ENCODE assay signal across 3 cellular contexts in the genomic region with DNA sequence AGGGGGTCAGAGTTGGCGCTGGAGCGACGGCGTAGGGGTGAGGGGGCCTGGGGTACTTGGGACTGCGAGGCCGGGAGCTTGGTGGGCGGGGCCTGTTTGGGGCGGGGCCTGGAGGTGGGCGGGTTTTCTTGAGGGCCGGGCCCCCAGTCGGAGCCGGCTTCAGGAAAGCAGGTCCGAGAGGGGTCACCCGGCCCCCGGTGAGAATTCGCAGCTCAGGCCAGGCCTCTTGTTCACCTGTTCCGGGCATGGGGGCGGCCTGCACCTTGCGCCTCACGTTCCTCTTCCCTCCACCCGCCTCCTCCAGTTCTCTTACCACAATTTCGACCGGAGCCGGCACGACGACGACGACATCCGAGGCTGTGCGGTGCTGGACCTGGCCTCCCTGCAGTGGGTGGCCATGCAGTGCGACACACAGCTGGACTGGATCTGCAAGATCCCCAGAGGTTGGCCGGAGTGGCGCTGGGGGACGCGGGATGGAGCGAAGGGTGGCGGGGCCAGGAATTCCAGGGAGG.
TF ChIP-seq lines count a peak whose summit lies in the region.

No MANE protein-coding gene starts in this region.

TF ChIP-seq in SK-N-SH, 30 proteins besides CTCF, POLR2A, EP300 and RAD21:
- TF ChIP-seq JUND (IDR thresholded peaks at IDR 0.05) (no peak), FOXJ3 (CRISPR knock-in tag; IDR thresholded peaks at IDR 0.05) (no peak), GABPA (IDR thresholded peaks at IDR 0.05; ENCODE audit: low read depth) (no peak), RXRA (IDR thresholded peaks at IDR 0.05; ENCODE audit: borderline replicate concordance, low read depth) (no peak), TAF1 (IDR thresholded peaks at IDR 0.05; ENCODE audit: borderline replicate concordance, low read depth, low read length) (no peak)
TF ChIP-seq in SK-N-SH: peak in this region for 0.

TF ChIP-seq in SK-N-SH treated with all-trans-retinoic acid at 6 μM for 48 hours, 23 proteins besides CTCF, POLR2A, EP300 and RAD21:
- TF ChIP-seq ZNF8 (CRISPR knock-in tag; IDR thresholded peaks at IDR 0.05) (no peak), ARNTL (CRISPR knock-in tag; IDR thresholded peaks at IDR 0.05; ENCODE audit: borderline replicate concordance, low read depth) (no peak), BACH2 (CRISPR knock-in tag; IDR thresholded peaks at IDR 0.05; ENCODE audit: borderline replicate concordance) (no peak), PPARA (CRISPR knock-in tag; IDR thresholded peaks at IDR 0.05; ENCODE audit: borderline replicate concordance) (no peak), SNAI2 (CRISPR knock-in tag; IDR thresholded peaks at IDR 0.05) (no peak)

TF ChIP-seq in K562, 482 proteins besides CTCF, POLR2A, EP300 and RAD21:
- TF ChIP-seq TFAP4 (CRISPR knock-in tag; IDR thresholded peaks at IDR 0.05; ENCODE audit: borderline replicate concordance) (no peak), NFE2 (IDR thresholded peaks at IDR 0.05; ENCODE audit: low read depth) (no peak), MIER1 (IDR thresholded peaks at IDR 0.05; ENCODE audit: low read depth) (no peak), PTTG1 (tag; IDR thresholded peaks at IDR 0.05; ENCODE audit: low read depth) (no peak), MTA1 (IDR thresholded peaks at IDR 0.05; ENCODE audit: borderline replicate concordance) (no peak), JUN (IDR thresholded peaks at IDR 0.05; ENCODE audit: borderline replicate concordance, low read depth, low read length) (no peak), JUN (CRISPR knock-in tag; IDR thresholded peaks at IDR 0.05; ENCODE audit: borderline replicate concordance) (no peak), CC2D1A (IDR thresholded peaks at IDR 0.05) (no peak), NR3C1 (CRISPR knock-in tag; IDR thresholded peaks at IDR 0.05) (no peak), ZNF133 (CRISPR knock-in tag; IDR thresholded peaks at IDR 0.05) (no peak), SMAD2 (IDR thresholded peaks at IDR 0.05; ENCODE audit: low read depth, low read length) (no peak), ELF1 (tag; IDR thresholded peaks at IDR 0.05) (no peak), GATAD2A (IDR thresholded peaks at IDR 0.05) (no peak), CBX1 (IDR thresholded peaks at IDR 0.05; ENCODE audit: low read depth) (no peak)
- TF ChIP-seq, protein P1, sequence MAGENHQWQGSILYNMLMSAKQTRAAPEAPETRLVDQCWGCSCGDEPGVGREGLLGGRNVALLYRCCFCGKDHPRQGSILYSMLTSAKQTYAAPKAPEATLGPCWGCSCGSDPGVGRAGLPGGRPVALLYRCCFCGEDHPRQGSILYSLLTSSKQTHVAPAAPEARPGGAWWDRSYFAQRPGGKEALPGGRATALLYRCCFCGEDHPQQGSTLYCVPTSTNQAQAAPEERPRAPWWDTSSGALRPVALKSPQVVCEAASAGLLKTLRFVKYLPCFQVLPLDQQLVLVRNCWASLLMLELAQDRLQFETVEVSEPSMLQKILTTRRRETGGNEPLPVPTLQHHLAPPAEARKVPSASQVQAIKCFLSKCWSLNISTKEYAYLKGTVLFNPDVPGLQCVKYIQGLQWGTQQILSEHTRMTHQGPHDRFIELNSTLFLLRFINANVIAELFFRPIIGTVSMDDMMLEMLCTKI (IDR thresholded peaks at IDR 0.05; ENCODE audit: partially characterized antibody), result no peak
- TF ChIP-seq, protein P2, sequence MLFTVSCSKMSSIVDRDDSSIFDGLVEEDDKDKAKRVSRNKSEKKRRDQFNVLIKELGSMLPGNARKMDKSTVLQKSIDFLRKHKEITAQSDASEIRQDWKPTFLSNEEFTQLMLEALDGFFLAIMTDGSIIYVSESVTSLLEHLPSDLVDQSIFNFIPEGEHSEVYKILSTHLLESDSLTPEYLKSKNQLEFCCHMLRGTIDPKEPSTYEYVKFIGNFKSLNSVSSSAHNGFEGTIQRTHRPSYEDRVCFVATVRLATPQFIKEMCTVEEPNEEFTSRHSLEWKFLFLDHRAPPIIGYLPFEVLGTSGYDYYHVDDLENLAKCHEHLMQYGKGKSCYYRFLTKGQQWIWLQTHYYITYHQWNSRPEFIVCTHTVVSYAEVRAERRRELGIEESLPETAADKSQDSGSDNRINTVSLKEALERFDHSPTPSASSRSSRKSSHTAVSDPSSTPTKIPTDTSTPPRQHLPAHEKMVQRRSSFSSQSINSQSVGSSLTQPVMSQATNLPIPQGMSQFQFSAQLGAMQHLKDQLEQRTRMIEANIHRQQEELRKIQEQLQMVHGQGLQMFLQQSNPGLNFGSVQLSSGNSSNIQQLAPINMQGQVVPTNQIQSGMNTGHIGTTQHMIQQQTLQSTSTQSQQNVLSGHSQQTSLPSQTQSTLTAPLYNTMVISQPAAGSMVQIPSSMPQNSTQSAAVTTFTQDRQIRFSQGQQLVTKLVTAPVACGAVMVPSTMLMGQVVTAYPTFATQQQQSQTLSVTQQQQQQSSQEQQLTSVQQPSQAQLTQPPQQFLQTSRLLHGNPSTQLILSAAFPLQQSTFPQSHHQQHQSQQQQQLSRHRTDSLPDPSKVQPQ (CRISPR knock-in tag; IDR thresholded peaks at IDR 0.05; ENCODE audit: borderline replicate concordance), result no peak
